ENCODE assay signal across 1 cellular context in the genomic region with DNA sequence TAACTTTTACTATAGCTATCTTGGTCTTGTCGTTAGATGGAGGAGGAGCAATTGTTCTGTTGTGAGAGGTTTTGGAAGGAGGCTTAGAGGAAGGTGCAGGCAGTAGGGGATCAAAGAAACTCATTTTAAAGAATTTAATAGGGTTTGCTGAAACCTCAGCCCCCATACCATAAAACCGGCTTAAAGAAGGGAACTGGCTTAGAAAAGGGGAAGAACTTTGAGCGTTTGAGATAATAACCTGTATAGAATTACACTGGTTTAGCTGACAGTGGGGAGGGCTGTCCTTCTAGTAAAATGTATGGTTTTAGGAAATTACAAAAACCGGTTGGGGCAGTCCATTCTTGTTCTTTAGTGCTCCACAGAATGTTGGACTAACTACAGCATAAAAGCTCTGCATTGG.
TF ChIP-seq lines count a peak whose summit lies in the region.

No MANE protein-coding gene starts in this region.

TF ChIP-seq in HEK293, 187 proteins besides CTCF, POLR2A, EP300 and RAD21 (continued from another document):
- TF ChIP-seq, protein P1, sequence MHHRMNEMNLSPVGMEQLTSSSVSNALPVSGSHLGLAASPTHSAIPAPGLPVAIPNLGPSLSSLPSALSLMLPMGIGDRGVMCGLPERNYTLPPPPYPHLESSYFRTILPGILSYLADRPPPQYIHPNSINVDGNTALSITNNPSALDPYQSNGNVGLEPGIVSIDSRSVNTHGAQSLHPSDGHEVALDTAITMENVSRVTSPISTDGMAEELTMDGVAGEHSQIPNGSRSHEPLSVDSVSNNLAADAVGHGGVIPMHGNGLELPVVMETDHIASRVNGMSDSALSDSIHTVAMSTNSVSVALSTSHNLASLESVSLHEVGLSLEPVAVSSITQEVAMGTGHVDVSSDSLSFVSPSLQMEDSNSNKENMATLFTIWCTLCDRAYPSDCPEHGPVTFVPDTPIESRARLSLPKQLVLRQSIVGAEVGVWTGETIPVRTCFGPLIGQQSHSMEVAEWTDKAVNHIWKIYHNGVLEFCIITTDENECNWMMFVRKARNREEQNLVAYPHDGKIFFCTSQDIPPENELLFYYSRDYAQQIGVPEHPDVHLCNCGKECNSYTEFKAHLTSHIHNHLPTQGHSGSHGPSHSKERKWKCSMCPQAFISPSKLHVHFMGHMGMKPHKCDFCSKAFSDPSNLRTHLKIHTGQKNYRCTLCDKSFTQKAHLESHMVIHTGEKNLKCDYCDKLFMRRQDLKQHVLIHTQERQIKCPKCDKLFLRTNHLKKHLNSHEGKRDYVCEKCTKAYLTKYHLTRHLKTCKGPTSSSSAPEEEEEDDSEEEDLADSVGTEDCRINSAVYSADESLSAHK (tag by site-specific recombination; IDR thresholded peaks at IDR 0.05): peak; percentile 86
- TF ChIP-seq, protein P2, sequence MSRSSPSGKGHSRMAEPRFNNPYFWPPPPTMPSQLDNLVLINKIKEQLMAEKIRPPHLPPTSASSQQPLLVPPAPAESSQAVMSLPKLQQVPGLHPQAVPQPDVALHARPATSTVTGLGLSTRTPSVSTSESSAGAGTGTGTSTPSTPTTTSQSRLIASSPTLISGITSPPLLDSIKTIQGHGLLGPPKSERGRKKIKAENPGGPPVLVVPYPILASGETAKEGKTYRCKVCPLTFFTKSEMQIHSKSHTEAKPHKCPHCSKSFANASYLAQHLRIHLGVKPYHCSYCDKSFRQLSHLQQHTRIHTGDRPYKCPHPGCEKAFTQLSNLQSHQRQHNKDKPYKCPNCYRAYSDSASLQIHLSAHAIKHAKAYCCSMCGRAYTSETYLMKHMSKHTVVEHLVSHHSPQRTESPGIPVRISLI (tag by site-specific recombination; IDR thresholded peaks at IDR 0.05): no peak
- no peak for TF ChIP-seq MYNN (tag by site-specific recombination; IDR thresholded peaks at IDR 0.05; ENCODE audit: borderline replicate concordance)
- TF ChIP-seq ZNF223 (tag by site-specific recombination; IDR thresholded peaks at IDR 0.05): peak; percentile 73; the same call in 1 of the 2 replicates
- no peak for TF ChIP-seq ZNF239 (tag by site-specific recombination; IDR thresholded peaks at IDR 0.05)
- no peak for TF ChIP-seq ZNF133 (tag by site-specific recombination; IDR thresholded peaks at IDR 0.05)
- no peak for TF ChIP-seq ZNF23 (tag by site-specific recombination; IDR thresholded peaks at IDR 0.05; ENCODE audit: borderline replicate concordance)
- TF ChIP-seq, protein P3, sequence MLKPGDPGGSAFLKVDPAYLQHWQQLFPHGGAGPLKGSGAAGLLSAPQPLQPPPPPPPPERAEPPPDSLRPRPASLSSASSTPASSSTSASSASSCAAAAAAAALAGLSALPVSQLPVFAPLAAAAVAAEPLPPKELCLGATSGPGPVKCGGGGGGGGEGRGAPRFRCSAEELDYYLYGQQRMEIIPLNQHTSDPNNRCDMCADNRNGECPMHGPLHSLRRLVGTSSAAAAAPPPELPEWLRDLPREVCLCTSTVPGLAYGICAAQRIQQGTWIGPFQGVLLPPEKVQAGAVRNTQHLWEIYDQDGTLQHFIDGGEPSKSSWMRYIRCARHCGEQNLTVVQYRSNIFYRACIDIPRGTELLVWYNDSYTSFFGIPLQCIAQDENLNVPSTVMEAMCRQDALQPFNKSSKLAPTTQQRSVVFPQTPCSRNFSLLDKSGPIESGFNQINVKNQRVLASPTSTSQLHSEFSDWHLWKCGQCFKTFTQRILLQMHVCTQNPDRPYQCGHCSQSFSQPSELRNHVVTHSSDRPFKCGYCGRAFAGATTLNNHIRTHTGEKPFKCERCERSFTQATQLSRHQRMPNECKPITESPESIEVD (tag by site-specific recombination; IDR thresholded peaks at IDR 0.05): peak; percentile 24; the same call in 1 of the 2 replicates
- no peak for TF ChIP-seq ZFP69B (tag by site-specific recombination; IDR thresholded peaks at IDR 0.05)
- TF ChIP-seq, protein P4, sequence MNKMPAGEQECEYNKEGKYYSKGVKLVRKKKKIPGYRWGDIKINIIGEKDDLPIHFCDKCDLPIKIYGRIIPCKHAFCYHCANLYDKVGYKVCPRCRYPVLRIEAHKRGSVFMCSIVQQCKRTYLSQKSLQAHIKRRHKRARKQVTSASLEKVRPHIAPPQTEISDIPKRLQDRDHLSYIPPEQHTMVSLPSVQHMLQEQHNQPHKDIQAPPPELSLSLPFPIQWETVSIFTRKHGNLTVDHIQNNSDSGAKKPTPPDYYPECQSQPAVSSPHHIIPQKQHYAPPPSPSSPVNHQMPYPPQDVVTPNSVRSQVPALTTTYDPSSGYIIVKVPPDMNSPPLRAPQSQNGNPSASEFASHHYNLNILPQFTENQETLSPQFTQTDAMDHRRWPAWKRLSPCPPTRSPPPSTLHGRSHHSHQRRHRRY (tag by site-specific recombination; IDR thresholded peaks at IDR 0.05): no peak
- TF ChIP-seq, protein P5, sequence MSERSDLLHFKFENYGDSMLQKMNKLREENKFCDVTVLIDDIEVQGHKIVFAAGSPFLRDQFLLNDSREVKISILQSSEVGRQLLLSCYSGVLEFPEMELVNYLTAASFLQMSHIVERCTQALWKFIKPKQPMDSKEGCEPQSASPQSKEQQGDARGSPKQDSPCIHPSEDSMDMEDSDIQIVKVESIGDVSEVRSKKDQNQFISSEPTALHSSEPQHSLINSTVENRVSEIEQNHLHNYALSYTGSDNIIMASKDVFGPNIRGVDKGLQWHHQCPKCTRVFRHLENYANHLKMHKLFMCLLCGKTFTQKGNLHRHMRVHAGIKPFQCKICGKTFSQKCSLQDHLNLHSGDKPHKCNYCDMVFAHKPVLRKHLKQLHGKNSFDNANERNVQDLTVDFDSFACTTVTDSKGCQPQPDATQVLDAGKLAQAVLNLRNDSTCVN (tag by site-specific recombination; optimal IDR thresholded peaks at IDR 0.05): no peak
- TF ChIP-seq ZNF777 (tag by site-specific recombination; IDR thresholded peaks at IDR 0.05; ENCODE audit: borderline replicate concordance): no peak
- no peak for TF ChIP-seq ZNF211 (tag by site-specific recombination; IDR thresholded peaks at IDR 0.05; ENCODE audit: low read depth)
- no peak for TF ChIP-seq ZFHX2 (tag by site-specific recombination; conservative IDR thresholded peaks at IDR 0.05)
- no peak for TF ChIP-seq ZNF837 (tag by site-specific recombination; IDR thresholded peaks at IDR 0.05)
- TF ChIP-seq ZNF426 (tag by site-specific recombination; IDR thresholded peaks at IDR 0.05): no peak
TF ChIP-seq in HEK293: peak in this region for 8.
